Comparison of ENCODE assay signal across 22 cellular contexts in the genomic region with DNA sequence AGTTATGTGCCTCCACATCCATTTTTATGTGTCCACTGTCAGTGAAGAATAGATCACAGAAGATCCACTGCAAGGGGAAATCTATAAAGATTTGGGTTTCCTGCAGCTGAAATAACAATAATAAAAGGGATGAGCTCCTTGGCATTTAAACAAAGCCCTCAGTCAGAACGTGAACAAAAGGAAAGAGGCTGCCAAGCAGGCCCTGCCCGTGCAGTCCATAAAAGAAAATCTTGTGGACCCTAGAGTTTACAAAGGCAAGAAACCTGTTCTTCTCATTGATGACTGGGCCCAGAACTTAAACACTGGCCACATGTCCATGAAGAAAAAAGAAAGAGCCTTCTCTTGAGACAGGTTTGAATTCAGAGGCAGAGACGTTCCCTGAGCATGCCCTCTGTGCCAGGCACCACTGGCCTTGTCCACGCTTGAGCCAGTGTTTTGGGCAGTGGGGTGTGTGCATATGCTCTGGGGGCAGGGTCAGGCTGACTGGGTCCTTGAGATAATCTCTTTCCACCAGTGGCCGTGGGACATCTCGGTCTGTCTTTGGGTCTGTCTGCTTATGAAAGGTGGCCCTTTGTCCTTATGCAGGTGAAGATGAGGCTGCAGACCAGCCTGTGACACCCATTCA.
"Had no signal": no experiment of that assay in that cellular context is flagged by ENCODE, and none has a peak within 500 bp of the region (broad histone marks: within the 10 kb centered on the region; RNA-seq: fewer than 3 reads in every experiment).

No MANE protein-coding gene starts in this region.

- H3K79me2 ChIP-seq: hepatocyte had no signal

- H3K4me3 ChIP-seq: esophagus squamous epithelium, hepatocyte, lower lobe of right lung, skin epidermis, testis, upper lobe of left lung had no signal

- H3K27ac Mint-ChIP-seq: activated naive CD4-positive, alpha-beta T cell treated with anti-CD3 and anti-CD28 coated beads, Interleukin-2, amount 10 ng/mL, durations not matched to agents 7 days and 5 days; activated naive CD8-positive, alpha-beta T cell treated with anti-CD3 and anti-CD28 coated beads, Interleukin-2, amount 50 U/mL, for 24 hours; mesothelial cell of epicardium; nephron; stimulated activated naive CD8-positive, alpha-beta T cell treated with anti-CD3 and anti-CD28 coated beads, Interleukin-15, Interleukin-2, amounts not matched to agents 100 ng/mL and 50 ng/mL, for 24 hours; T-helper 1 cell treated with Interleukin-12 subunit alpha and Interleukin-12 subunit beta and Interleukin-4 antibody, amounts not matched to agents 30 μg/mL and 1 μg/mL, for 36 hours had no signal

- H3K9me3 Mint-ChIP-seq: activated naive CD4-positive, alpha-beta T cell treated with anti-CD3 and anti-CD28 coated beads, Interleukin-2, amount 10 ng/mL, durations not matched to agents 7 days and 5 days; activated naive CD8-positive, alpha-beta T cell treated with anti-CD3 and anti-CD28 coated beads, Interleukin-2, amount 50 U/mL, for 24 hours; mesothelial cell of epicardium; nephron; stimulated activated naive CD8-positive, alpha-beta T cell treated with anti-CD3 and anti-CD28 coated beads, Interleukin-15, Interleukin-2, amounts not matched to agents 100 ng/mL and 50 ng/mL, for 24 hours; T-helper 1 cell treated with Interleukin-12 subunit alpha and Interleukin-12 subunit beta and Interleukin-4 antibody, amounts not matched to agents 30 μg/mL and 1 μg/mL, for 36 hours had no signal

- H2AFZ ChIP-seq: hepatocyte had no signal

- H3K27me3 Mint-ChIP-seq: activated naive CD4-positive, alpha-beta T cell treated with anti-CD3 and anti-CD28 coated beads, Interleukin-2, amount 10 ng/mL, durations not matched to agents 7 days and 5 days; activated naive CD8-positive, alpha-beta T cell treated with anti-CD3 and anti-CD28 coated beads, Interleukin-2, amount 50 U/mL, for 24 hours; stimulated activated naive CD8-positive, alpha-beta T cell treated with anti-CD3 and anti-CD28 coated beads, Interleukin-15, Interleukin-2, amounts not matched to agents 100 ng/mL and 50 ng/mL, for 24 hours had no signal

- H3K36me3 ChIP-seq: brain microvascular endothelial cell, esophagus squamous epithelium, lower lobe of right lung, upper lobe of left lung had no signal

- H3K27me3 ChIP-seq: brain microvascular endothelial cell, esophagus squamous epithelium, hepatocyte, testis, upper lobe of left lung had no signal

- H3K4me1 ChIP-seq: testis had no signal

- H3K4me2 ChIP-seq: hepatocyte had no signal

- H3K36me3 Mint-ChIP-seq: mesothelial cell of epicardium had no signal

- H3K9me3 ChIP-seq: esophagus squamous epithelium, lower lobe of right lung, testis, upper lobe of left lung had no signal

- H3K4me3 Mint-ChIP-seq: activated naive CD4-positive, alpha-beta T cell treated with anti-CD3 and anti-CD28 coated beads, Interleukin-2, amount 10 ng/mL, durations not matched to agents 7 days and 5 days; activated naive CD8-positive, alpha-beta T cell treated with anti-CD3 and anti-CD28 coated beads, Interleukin-2, amount 50 U/mL, for 24 hours; mesothelial cell of epicardium; nephron; stimulated activated naive CD8-positive, alpha-beta T cell treated with anti-CD3 and anti-CD28 coated beads, Interleukin-15, Interleukin-2, amounts not matched to agents 100 ng/mL and 50 ng/mL, for 24 hours; T-helper 1 cell treated with Interleukin-12 subunit alpha and Interleukin-12 subunit beta and Interleukin-4 antibody, amounts not matched to agents 30 μg/mL and 1 μg/mL, for 36 hours had no signal

- H3K27ac ChIP-seq: brain microvascular endothelial cell, hepatocyte, lower lobe of right lung, testis, upper lobe of left lung had no signal

- DNase-seq: activated CD4-positive, alpha-beta T cell treated with anti-CD3 and anti-CD28 coated beads, Interleukin-2, amount 50 U/mL, for 1 hour; activated CD4-positive, CD25-positive, alpha-beta regulatory T cell treated with anti-CD3 and anti-CD28 coated beads, Interleukin-2, amount 50 U/mL, for 72 hours; activated CD8-positive, alpha-beta memory T cell treated with anti-CD3 and anti-CD28 coated beads, Interleukin-2, amount 50 U/mL, for 48 hours; activated effector memory CD4-positive, alpha-beta T cell treated with Interleukin-2 at 50 U/mL for 16 hours; activated naive CD4-positive, alpha-beta T cell treated with anti-CD3 and anti-CD28 coated beads, Interleukin-2, amount 10 ng/mL, durations not matched to agents 7 days and 5 days; activated naive CD8-positive, alpha-beta T cell treated with anti-CD3 and anti-CD28 coated beads, Interleukin-2, amount 50 U/mL, for 24 hours; activated T-cell treated with anti-CD3 and anti-CD28 coated beads, Interleukin-2, amount 50 U/mL, for 48 hours; brain microvascular endothelial cell; cerebellar nuclear complex; effector memory CD4-positive, alpha-beta T cell; esophagus squamous epithelium; left colon; right cardiac atrium; testis had no signal

- ATAC-seq: activated naive CD8-positive, alpha-beta T cell treated with anti-CD3 and anti-CD28 coated beads, Interleukin-2, amount 50 U/mL, for 24 hours had no signal
